ENCODE assay signal across 12 cellular contexts in genomic region chr9:93532121-93532520, GRCh38.
"Had no signal": no experiment of that assay in that cellular context is flagged by ENCODE, and none has a peak within 500 bp of the region (broad histone marks: within the 10 kb centered on the region; RNA-seq: fewer than 3 reads in every experiment).

No MANE protein-coding gene starts in this region.

- H3K27ac ChIP-seq: tibial artery, upper lobe of left lung, uterus had no signal

- DNase-seq: effector memory CD4-positive, alpha-beta T cell; foreskin fibroblast; naive thymus-derived CD4-positive, alpha-beta T cell; nephron progenitor cell; right cardiac atrium; small intestine; stimulated activated CD4-positive, alpha-beta T cell treated with anti-CD3 and anti-CD28 coated beads, Interleukin-2, amount 100 ng/mL, for 48 hours; stimulated activated naive CD8-positive, alpha-beta T cell treated with anti-CD3 and anti-CD28 coated beads, Interleukin-15, Interleukin-2, amounts not matched to agents 100 U/mL and 50 U/mL, for 24 hours; tibial artery; upper lobe of left lung; uterus had no signal

- H3K4me3 ChIP-seq: tibial artery, upper lobe of left lung, uterus had no signal

- H3K9me3 ChIP-seq: tibial artery, upper lobe of left lung, uterus had no signal

- H3K9me3 Mint-ChIP-seq: naive thymus-derived CD4-positive, alpha-beta T cell; nephron progenitor cell had no signal

- H3K27me3 ChIP-seq: tibial artery, upper lobe of left lung, uterus had no signal

- ATAC-seq: esophagus mucosa; naive thymus-derived CD4-positive, alpha-beta T cell; stimulated activated naive CD8-positive, alpha-beta T cell treated with anti-CD3 and anti-CD28 coated beads, Interleukin-15, Interleukin-2, amounts not matched to agents 100 U/mL and 50 U/mL, for 24 hours had no signal

- H3K4me1 ChIP-seq: upper lobe of left lung, uterus had no signal

- H3K27me3 Mint-ChIP-seq: naive thymus-derived CD4-positive, alpha-beta T cell had no signal

- H3K36me3 ChIP-seq: uterus had no signal

- H3K4me1 Mint-ChIP-seq: nephron progenitor cell had no signal

- H3K4me3 Mint-ChIP-seq: naive thymus-derived CD4-positive, alpha-beta T cell; nephron progenitor cell had no signal
